In genomic region chr9:33923998-33924701, GRCh38 we compare ENCODE assay signal across 16 cellular contexts.
DNase-seq lines count a peak whose midpoint lies in the region; ATAC-seq and TF ChIP-seq lines count a peak whose summit lies in the region.
"Had no signal": no experiment of that assay in that cellular context is flagged by ENCODE, and none has a peak within 500 bp of the region (broad histone marks: within the 10 kb centered on the region; RNA-seq: fewer than 3 reads in every experiment).

No MANE protein-coding gene starts in this region.

- no peak for DNase-seq in activated CD4-positive, alpha-beta T cell treated with anti-CD3 and anti-CD28 coated beads for 36 hours
- no peak for DNase-seq in activated CD4-positive, alpha-beta T cell treated with anti-CD3 and anti-CD28 coated beads, Interleukin-2, amount 50 U/mL, for 1 hour
- DNase-seq in activated B cell treated with CpG ODN at 0.5 μM for 24 hours (no peak), psoas muscle (peak in 1 of 2 donors; percentile 67), ascending aorta (ENCODE audit: low spot score in 2 of 2) (no peak), midbrain (lab: John Stamatoyannopoulos, UW) (no peak), nucleus accumbens (lab: John Stamatoyannopoulos, UW) (no peak)
- DNase-seq: activated CD4-positive, alpha-beta memory T cell treated with anti-CD3 and anti-CD28 coated beads for 36 hours; DMS79; Karpas-422; NCI-H1105 treated with DMSO at 0.1 percent for 48 hours; NCI-H2171 treated with DMSO at 0.1 percent for 48 hours; NCI-H774; SW 1271 had no signal

- H3K4me3 ChIP-seq in psoas muscle, result no peak overlapping the region
- H3K4me3 ChIP-seq in ascending aorta, result no peak overlapping the region
- H3K4me3 ChIP-seq: A549 had no signal

- POLR2A ChIA-PET in activated CD4-positive, alpha-beta T cell treated with anti-CD3 and anti-CD28 coated beads for 36 hours (lab: Charles Lee), result no interaction called here
- POLR2A ChIA-PET in activated B cell treated with CpG ODN at 0.5 μM for 24 hours (lab: Charles Lee), result no interaction called here

- H3K36me3 ChIP-seq in psoas muscle (ENCODE audit: insufficient read depth in 1 of 2, low read depth in 1 of 2) (peaks cover 9 to 95% of the 10 kb centered on the region in 2 donors), ascending aorta (peaks cover 63 to 82% of the 10 kb centered on the region in 2 donors)

- H3K36me3 Mint-ChIP-seq in activated CD4-positive, alpha-beta T cell treated with anti-CD3 and anti-CD28 coated beads for 36 hours (ENCODE audit: low read depth), result peaks cover 27% of the 10 kb centered on the region
- H3K36me3 Mint-ChIP-seq in activated B cell treated with CpG ODN at 0.5 μM for 24 hours (ENCODE audit: low read depth), result peaks cover 94% of the 10 kb centered on the region

- ATAC-seq in activated CD4-positive, alpha-beta T cell treated with anti-CD3 and anti-CD28 coated beads for 36 hours, result no peak
- ATAC-seq in activated B cell treated with CpG ODN at 0.5 μM for 24 hours (ENCODE audit: low read depth), result no peak
- peak; percentile 14 to 69 (median 60) for ATAC-seq in psoas muscle

- no peaks in the 10 kb centered on the region for H3K9me3 Mint-ChIP-seq in activated CD4-positive, alpha-beta T cell treated with anti-CD3 and anti-CD28 coated beads for 36 hours (ENCODE audit: low read depth)
- H3K9me3 Mint-ChIP-seq in activated B cell treated with CpG ODN at 0.5 μM for 24 hours, result no peaks in the 10 kb centered on the region
- H3K9me3 Mint-ChIP-seq: activated CD4-positive, alpha-beta memory T cell treated with anti-CD3 and anti-CD28 coated beads for 36 hours had no signal

- intact Hi-C loops in activated CD4-positive, alpha-beta T cell treated with anti-CD3 and anti-CD28 coated beads for 36 hours (cut with DNase I, micrococcal nuclease), result loop anchor here (5.0 kb wide), 2 partner anchors 107 to 112 kb away; partner anchors contain the start of gene UBE2R2 (in 1 of the 2)
- intact Hi-C loops in activated B cell treated with CpG ODN at 0.5 μM for 24 hours (cut with micrococcal nuclease), result loop anchor here (5.0 kb wide), 1 partner anchor 112 kb away; no protein-coding TSS in a partner anchor
- intact Hi-C loops in psoas muscle (cut with DNase I), result loop anchor here (5.0 to 10.0 kb wide), 2 partner anchors 148 to 151 kb away; no protein-coding TSS in a partner anchor
- intact Hi-C loops in ascending aorta (cut with DNase I), result loop anchor here (5.0 to 10.0 kb wide), 3 partner anchors 37 to 107 kb away; partner anchors contain the start of gene UBE2R2

- no peak overlapping the region for H3K4me3 Mint-ChIP-seq in activated CD4-positive, alpha-beta T cell treated with anti-CD3 and anti-CD28 coated beads for 36 hours
- no peak overlapping the region for H3K4me3 Mint-ChIP-seq in activated B cell treated with CpG ODN at 0.5 μM for 24 hours
- H3K4me3 Mint-ChIP-seq: activated CD4-positive, alpha-beta memory T cell treated with anti-CD3 and anti-CD28 coated beads for 36 hours had no signal

- H3K27ac ChIP-seq in layer of hippocampus (ENCODE audit: low read depth, low read length), result peak overlapping the region; percentile 23
- H3K27ac ChIP-seq in psoas muscle, result peak overlapping the region; percentile 66
- H3K27ac ChIP-seq in ascending aorta, result peak overlapping the region in 1 of 2 donors; percentile 62
- H3K27ac ChIP-seq: A549 had no signal

- WGBS in psoas muscle, 3 donors, result 55 to 83% (median 61%) methylated on average over 14 of the region's 14 CpGs

- H3K27me3 ChIP-seq in layer of hippocampus (ENCODE audit: control insufficient read depth, insufficient read depth, low read length), result no peaks in the 10 kb centered on the region
- no peaks in the 10 kb centered on the region for H3K27me3 ChIP-seq in psoas muscle (ENCODE audit: insufficient read depth in 3 of 3, low read length in 2 of 3)
- no peaks in the 10 kb centered on the region for H3K27me3 ChIP-seq in ascending aorta

- H3K4me1 ChIP-seq in psoas muscle, result peaks cover 10% of the 10 kb centered on the region
- peaks cover 2% of the 10 kb centered on the region in 2 donors for H3K4me1 ChIP-seq in ascending aorta

- H3K27ac Mint-ChIP-seq in activated CD4-positive, alpha-beta T cell treated with anti-CD3 and anti-CD28 coated beads for 36 hours, result peak overlapping the region; percentile 47
- H3K27ac Mint-ChIP-seq in activated B cell treated with CpG ODN at 0.5 μM for 24 hours, result peak overlapping the region; percentile 50
- H3K27ac Mint-ChIP-seq: activated CD4-positive, alpha-beta memory T cell treated with anti-CD3 and anti-CD28 coated beads for 36 hours had no signal

- TF ChIP-seq CTCF in activated B cell treated with CpG ODN at 0.5 μM for 24 hours (IDR thresholded peaks at IDR 0.05) (no peak), psoas muscle (IDR thresholded peaks at IDR 0.05) (no peak), ascending aorta (IDR thresholded peaks at IDR 0.05) (no peak)

- no peaks in the 10 kb centered on the region for H3K4me1 Mint-ChIP-seq in activated CD4-positive, alpha-beta T cell treated with anti-CD3 and anti-CD28 coated beads for 36 hours
- H3K4me1 Mint-ChIP-seq in activated B cell treated with CpG ODN at 0.5 μM for 24 hours, result no peaks in the 10 kb centered on the region

- H3K9me3 ChIP-seq in psoas muscle (no peaks in the 10 kb centered on the region), ascending aorta (no peaks in the 10 kb centered on the region)
- H3K9me3 ChIP-seq: A549 had no signal

- H3K27me3 Mint-ChIP-seq in activated CD4-positive, alpha-beta T cell treated with anti-CD3 and anti-CD28 coated beads for 36 hours, result no peaks in the 10 kb centered on the region
- no peaks in the 10 kb centered on the region for H3K27me3 Mint-ChIP-seq in activated B cell treated with CpG ODN at 0.5 μM for 24 hours
- H3K27me3 Mint-ChIP-seq: activated CD4-positive, alpha-beta memory T cell treated with anti-CD3 and anti-CD28 coated beads for 36 hours had no signal

- CTCF ChIA-PET in activated CD4-positive, alpha-beta T cell treated with anti-CD3 and anti-CD28 coated beads for 36 hours (lab: Charles Lee), result interaction anchor here (0.7 to 3.3 kb wide), 8 partner anchors 13 to 480 kb away, joined by 3 to 14 read pairs (median 4); no protein-coding TSS in a partner anchor
- CTCF ChIA-PET in activated B cell treated with CpG ODN at 0.5 μM for 24 hours (lab: Charles Lee), result interaction anchor here (1.1 to 1.8 kb wide), 4 partner anchors 11 to 111 kb away, joined by 3 to 8 read pairs (median 5); no protein-coding TSS in a partner anchor

Comparison
In these comparisons a context has a peak if more than half of its experiments do, and no peak if none do; other contexts are left out.
1. ATAC-seq: peak in psoas muscle (4 of 4); none in activated CD4-positive, alpha-beta T cell treated with anti-CD3 and anti-CD28 coated beads for 36 hours (single experiment) and activated B cell treated with CpG ODN at 0.5 μM for 24 hours (single experiment).